ENCODE assay signal across 1 cellular context in genomic region chr12:124888203-124888602, GRCh38.
TF ChIP-seq lines count a peak whose summit lies in the region.

No MANE protein-coding gene starts in this region.

TF ChIP-seq in HepG2, 621 proteins besides CTCF, POLR2A, EP300 and RAD21:
- TF ChIP-seq CEBPB (IDR thresholded peaks at IDR 0.05; ENCODE audit: borderline replicate concordance, low read depth, low read length) (0 out of 2 replicates have a peak, but pooled peaks have one; percentile 1), CEBPG (CRISPR knock-in tag; IDR thresholded peaks at IDR 0.05) (peak; percentile 31; the same call in 1 of the 2 replicates), FOXJ3 (CRISPR knock-in tag; IDR thresholded peaks at IDR 0.05; ENCODE audit: borderline replicate concordance) (0 out of 2 replicates have a peak, but pooled peaks have one; percentile 33), REL (CRISPR knock-in tag; conservative IDR thresholded peaks at IDR 0.05) (no peak), TEAD3 (CRISPR knock-in tag; optimal IDR thresholded peaks at IDR 0.05; ENCODE audit: borderline replicate concordance) (peak; percentile 28), FOXP1 (IDR thresholded peaks at IDR 0.05) (no peak), FOXP1 (CRISPR knock-in tag; IDR thresholded peaks at IDR 0.05) (0 out of 2 replicates have a peak, but pooled peaks have one; percentile 8), ZNF768 (CRISPR knock-in tag; IDR thresholded peaks at IDR 0.05) (peak; percentile 41; the same call in 1 of the 2 replicates), KMT2A (CRISPR knock-in tag; IDR thresholded peaks at IDR 0.05) (no peak), ZMYM3 (CRISPR knock-in tag; IDR thresholded peaks at IDR 0.05) (peak; percentile 52; the same call in 1 of the 2 replicates), GATAD2A (CRISPR knock-in tag; IDR thresholded peaks at IDR 0.05) (peak; percentile 44; the same call in 1 of the 2 replicates), ARID5B (CRISPR knock-in tag; IDR thresholded peaks at IDR 0.05) (0 out of 2 replicates have a peak, but pooled peaks have one; percentile 9), LCORL (IDR thresholded peaks at IDR 0.05) (no peak), LCORL (CRISPR knock-in tag; IDR thresholded peaks at IDR 0.05) (no peak)
